ENCODE assay signal across 9 cellular contexts in genomic region chr2:20584637-20585321, GRCh38.
A peak's percentile ranks its signal among the peaks of the same experiment; 100 is the strongest.
DNase-seq lines count a peak whose midpoint lies in the region; ATAC-seq, FAIRE-seq and TF ChIP-seq lines count a peak whose summit lies in the region.
"Had no signal": no experiment of that assay in that cellular context is flagged by ENCODE, and none has a peak within 500 bp of the region (broad histone marks: within the 10 kb centered on the region; RNA-seq: fewer than 3 reads in every experiment).

No MANE protein-coding gene starts in this region.

- peaks cover 0 to 28% (median 0%) of the 10 kb centered on the region in 11 experiments; a peak in 5 of 22 replicates for H3K27me3 ChIP-seq in BLaER1 treated with 17β-estradiol and CSF1 and Interleukin-3, amounts not matched to agents 10 nM and 100 nM
- no peaks in the 10 kb centered on the region for H3K27me3 ChIP-seq in pancreas

- CTCF ChIA-PET in activated CD8-positive, alpha-beta memory T cell treated with anti-CD3 and anti-CD28 coated beads, Interleukin-2, amount 10 ng/mL, durations not matched to agents 7 days and 5 days (lab: Charles Lee) = interaction anchor here (0.9 kb wide), 1 partner anchor 11 kb away, joined by 3 read pairs; no protein-coding TSS in a partner anchor

- H3K4me2 ChIP-seq in BLaER1 treated with 17β-estradiol and CSF1 and Interleukin-3, amounts not matched to agents 10 nM and 100 nM = peak overlapping the region in 8 of 11 experiments; percentile 1 to 61 (median 15); a peak in 6 of 22 replicates

- H3K9me3 ChIP-seq in BLaER1 treated with 17β-estradiol and CSF1 and Interleukin-3, amounts not matched to agents 10 nM and 100 nM (replicated peaks in 1 of 11) = peaks cover 7 to 15% (median 11%) of the 10 kb centered on the region in 11 experiments
- no peaks in the 10 kb centered on the region for H3K9me3 ChIP-seq in pancreas

- H3K4me1 Mint-ChIP-seq in activated CD8-positive, alpha-beta memory T cell treated with anti-CD3 and anti-CD28 coated beads, Interleukin-2, amount 10 ng/mL, durations not matched to agents 7 days and 5 days = peaks cover 19% of the 10 kb centered on the region
- peaks cover 8 to 13% of the 10 kb centered on the region in 2 donors for H3K4me1 Mint-ChIP-seq in immature natural killer cell

- no peak overlapping the region for H3K27ac Mint-ChIP-seq in activated CD8-positive, alpha-beta memory T cell treated with anti-CD3 and anti-CD28 coated beads, Interleukin-2, amount 10 ng/mL, durations not matched to agents 7 days and 5 days
- H3K27ac Mint-ChIP-seq in immature natural killer cell = peak overlapping the region in 2 of 6 donors; percentile 23 to 85

- no peak overlapping the region for H3K27ac ChIP-seq in BLaER1 treated with 17β-estradiol and CSF1 and Interleukin-3, amounts not matched to agents 10 nM and 100 nM
- peak overlapping the region; percentile 53 to 74 (median 60) for H3K27ac ChIP-seq in pancreas

- DNase-seq in SK-MEL-5 (ENCODE audit: low read depth, low spot score) (peak; percentile 46), foreskin melanocyte (peak; percentile 59), pancreas (peak in 4 of 6 donors; percentile 39 to 61 (median 47)), immature natural killer cell (no peak)
- no peak for DNase-seq in stimulated activated CD4-positive, alpha-beta T cell treated with anti-CD3 and anti-CD28 coated beads, Interleukin-4, amount 100 ng/mL, for 1 hour
- DNase-seq in activated CD8-positive, alpha-beta memory T cell treated with anti-CD3 and anti-CD28 coated beads, Interleukin-2, amount 10 ng/mL, durations not matched to agents 7 days and 5 days = no peak
- no peak for DNase-seq in activated CD8-positive, alpha-beta memory T cell treated with anti-CD3 and anti-CD28 coated beads for 24 hours

- no peak for FAIRE-seq in pancreas (lab: Jason Lieb, UNC)
- FAIRE-seq: GM12878 had no signal

- H3K4me3 ChIP-seq in BLaER1 treated with 17β-estradiol and CSF1 and Interleukin-3, amounts not matched to agents 10 nM and 100 nM = no peak overlapping the region
- H3K4me3 ChIP-seq in pancreas = no peak overlapping the region
- H3K4me3 ChIP-seq: GM12878 had no signal

- no peaks in the 10 kb centered on the region for H3K36me3 ChIP-seq in BLaER1 treated with 17β-estradiol and CSF1 and Interleukin-3, amounts not matched to agents 10 nM and 100 nM
- no peaks in the 10 kb centered on the region for H3K36me3 ChIP-seq in pancreas

- peaks cover 10% of the 10 kb centered on the region for H3K27me3 Mint-ChIP-seq in activated CD8-positive, alpha-beta memory T cell treated with anti-CD3 and anti-CD28 coated beads, Interleukin-2, amount 10 ng/mL, durations not matched to agents 7 days and 5 days
- H3K27me3 Mint-ChIP-seq in immature natural killer cell (ENCODE audit: low read depth in 3 of 3) = peaks cover 0 to 3% (median 0%) of the 10 kb centered on the region in 3 donors

- 59 to 61% methylated on average over 9 of the region's 9 CpGs for WGBS in pancreas, 2 donors

- no peak for TF ChIP-seq CTCF in pancreas (IDR thresholded peaks at IDR 0.05)

- no peak overlapping the region for H3K4me3 Mint-ChIP-seq in activated CD8-positive, alpha-beta memory T cell treated with anti-CD3 and anti-CD28 coated beads, Interleukin-2, amount 10 ng/mL, durations not matched to agents 7 days and 5 days
- peak overlapping the region in 1 of 5 donors; percentile 17 for H3K4me3 Mint-ChIP-seq in immature natural killer cell

- ATAC-seq in pancreas = peak; percentile 60 to 86 (median 84)
- ATAC-seq in activated CD8-positive, alpha-beta memory T cell treated with anti-CD3 and anti-CD28 coated beads, Interleukin-2, amount 10 ng/mL, durations not matched to agents 7 days and 5 days = no peak
- ATAC-seq: GM12878 had no signal

- intact Hi-C loops in pancreas (cut with DNase I) = no loop called here

- peaks cover 5% of the 10 kb centered on the region for H3K9me3 Mint-ChIP-seq in activated CD8-positive, alpha-beta memory T cell treated with anti-CD3 and anti-CD28 coated beads, Interleukin-2, amount 10 ng/mL, durations not matched to agents 7 days and 5 days (ENCODE audit: low read depth)
- no peaks in the 10 kb centered on the region for H3K9me3 Mint-ChIP-seq in immature natural killer cell

- H4K20me1 ChIP-seq in BLaER1 treated with 17β-estradiol and CSF1 and Interleukin-3, amounts not matched to agents 10 nM and 100 nM = peaks cover 0 to 4% (median 0%) of the 10 kb centered on the region in 11 experiments; a peak in 2 of 22 replicates

- H3K9ac ChIP-seq in BLaER1 treated with 17β-estradiol and CSF1 and Interleukin-3, amounts not matched to agents 10 nM and 100 nM = no peak overlapping the region

- peaks cover 3 to 74% (median 62%) of the 10 kb centered on the region in 10 experiments for H3K4me1 ChIP-seq in BLaER1 treated with 17β-estradiol and CSF1 and Interleukin-3, amounts not matched to agents 10 nM and 100 nM
- H3K4me1 ChIP-seq in pancreas = peaks cover 0 to 8% (median 0%) of the 10 kb centered on the region in 3 donors

- H3K36me3 Mint-ChIP-seq in activated CD8-positive, alpha-beta memory T cell treated with anti-CD3 and anti-CD28 coated beads, Interleukin-2, amount 10 ng/mL, durations not matched to agents 7 days and 5 days = peaks cover 4% of the 10 kb centered on the region
- peaks cover 0 to 2% (median 0%) of the 10 kb centered on the region in 3 donors for H3K36me3 Mint-ChIP-seq in immature natural killer cell

- in situ Hi-C loops in SK-MEL-5 (cut with HindIII; ENCODE audit: low pct_unique_long_range_greater_than_20kb, low sequenced_read_pairs) = no loop called here

Comparison
In these comparisons a context has a peak if more than half of its experiments do, and no peak if none do; other contexts are left out.
1. H3K27ac ChIP-seq: peak in pancreas (4 of 4); none in BLaER1 treated with 17β-estradiol and CSF1 and Interleukin-3, amounts not matched to agents 10 nM and 100 nM (0 of 11).
2. DNase-seq: peak in SK-MEL-5 (single experiment), foreskin melanocyte (single experiment) and pancreas (4 of 6); none in stimulated activated CD4-positive, alpha-beta T cell treated with anti-CD3 and anti-CD28 coated beads, Interleukin-4, amount 100 ng/mL, for 1 hour (single experiment), activated CD8-positive, alpha-beta memory T cell treated with anti-CD3 and anti-CD28 coated beads, Interleukin-2, amount 10 ng/mL, durations not matched to agents 7 days and 5 days (single experiment), immature natural killer cell (0 of 3) and activated CD8-positive, alpha-beta memory T cell treated with anti-CD3 and anti-CD28 coated beads for 24 hours (single experiment).